Comparison of ENCODE assay signal across 1 cellular context in the genomic region with DNA sequence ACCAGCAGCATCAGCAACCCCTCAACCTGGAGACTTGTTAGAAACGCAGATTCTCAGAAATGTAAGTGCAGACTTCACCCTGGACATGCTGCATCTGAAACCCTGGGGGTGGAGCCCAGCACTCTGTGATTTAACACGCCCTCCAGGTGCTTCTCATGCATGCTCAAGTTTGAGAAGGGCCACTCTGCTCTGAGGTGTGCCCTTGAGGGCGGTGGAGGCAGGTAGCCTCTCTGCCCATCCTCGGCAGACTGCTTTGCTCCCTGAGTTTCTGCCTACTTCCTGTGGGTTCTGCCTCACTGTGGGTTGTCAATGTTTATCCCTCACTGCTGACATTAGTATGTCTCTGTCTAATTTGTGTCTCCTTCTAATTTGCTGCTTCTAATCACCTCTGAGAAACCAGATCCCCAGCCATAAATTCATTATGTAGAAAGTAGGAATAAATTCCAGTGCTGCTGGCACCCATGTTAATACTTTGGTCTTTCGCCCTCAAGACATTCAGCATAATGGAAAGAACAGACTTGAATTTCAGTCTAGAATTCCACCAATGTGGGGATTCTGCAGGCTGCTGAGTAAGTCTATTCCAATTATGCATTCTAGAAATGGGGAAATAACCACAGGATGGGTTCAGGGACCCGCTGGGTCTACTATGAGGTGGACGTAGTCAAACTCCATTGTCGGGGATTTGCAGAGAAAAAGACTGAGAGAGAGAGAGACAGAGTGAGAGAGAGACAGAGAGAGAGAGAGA.
TF ChIP-seq lines count a peak whose summit lies in the region.

No MANE protein-coding gene starts in this region.

TF ChIP-seq in SK-N-SH treated with all-trans-retinoic acid at 6 μM for 48 hours, 23 proteins besides CTCF, POLR2A, EP300 and RAD21 (continued from another document):
- TF ChIP-seq, protein P1, sequence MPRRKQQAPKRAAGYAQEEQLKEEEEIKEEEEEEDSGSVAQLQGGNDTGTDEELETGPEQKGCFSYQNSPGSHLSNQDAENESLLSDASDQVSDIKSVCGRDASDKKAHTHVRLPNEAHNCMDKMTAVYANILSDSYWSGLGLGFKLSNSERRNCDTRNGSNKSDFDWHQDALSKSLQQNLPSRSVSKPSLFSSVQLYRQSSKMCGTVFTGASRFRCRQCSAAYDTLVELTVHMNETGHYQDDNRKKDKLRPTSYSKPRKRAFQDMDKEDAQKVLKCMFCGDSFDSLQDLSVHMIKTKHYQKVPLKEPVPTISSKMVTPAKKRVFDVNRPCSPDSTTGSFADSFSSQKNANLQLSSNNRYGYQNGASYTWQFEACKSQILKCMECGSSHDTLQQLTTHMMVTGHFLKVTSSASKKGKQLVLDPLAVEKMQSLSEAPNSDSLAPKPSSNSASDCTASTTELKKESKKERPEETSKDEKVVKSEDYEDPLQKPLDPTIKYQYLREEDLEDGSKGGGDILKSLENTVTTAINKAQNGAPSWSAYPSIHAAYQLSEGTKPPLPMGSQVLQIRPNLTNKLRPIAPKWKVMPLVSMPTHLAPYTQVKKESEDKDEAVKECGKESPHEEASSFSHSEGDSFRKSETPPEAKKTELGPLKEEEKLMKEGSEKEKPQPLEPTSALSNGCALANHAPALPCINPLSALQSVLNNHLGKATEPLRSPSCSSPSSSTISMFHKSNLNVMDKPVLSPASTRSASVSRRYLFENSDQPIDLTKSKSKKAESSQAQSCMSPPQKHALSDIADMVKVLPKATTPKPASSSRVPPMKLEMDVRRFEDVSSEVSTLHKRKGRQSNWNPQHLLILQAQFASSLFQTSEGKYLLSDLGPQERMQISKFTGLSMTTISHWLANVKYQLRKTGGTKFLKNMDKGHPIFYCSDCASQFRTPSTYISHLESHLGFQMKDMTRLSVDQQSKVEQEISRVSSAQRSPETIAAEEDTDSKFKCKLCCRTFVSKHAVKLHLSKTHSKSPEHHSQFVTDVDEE (CRISPR knock-in tag; IDR thresholded peaks at IDR 0.05) = no peak
